ENCODE assay signal across 8 cellular contexts in genomic region chrX:72181178-72182125, GRCh38. TPM values are rescaled to one million over a fixed set of nuclear protein-coding genes. Genes with fewer than 3 reads are reported as not detected.
DNase-seq lines count a peak whose midpoint lies in the region; ATAC-seq and TF ChIP-seq lines count a peak whose summit lies in the region.

Gene PIN4 (plus strand): TSS chrX:72181757. CDS start chrX:72181786, 29 bp downstream.

- H3K36me3 Mint-ChIP-seq in activated naive CD8-positive, alpha-beta T cell treated with anti-CD3 and anti-CD28 coated beads for 36 hours = peaks cover 5% of the 10 kb centered on the region
- no peaks in the 10 kb centered on the region for H3K36me3 Mint-ChIP-seq in glutamatergic neuron (ENCODE audit: unreplicated experiment)
- H3K36me3 Mint-ChIP-seq in osteocyte (ENCODE audit: unreplicated experiment) = no peaks in the 10 kb centered on the region

- peaks cover 11% of the 10 kb centered on the region for H3K4me1 Mint-ChIP-seq in activated naive CD8-positive, alpha-beta T cell treated with anti-CD3 and anti-CD28 coated beads for 36 hours
- H3K4me1 Mint-ChIP-seq in glutamatergic neuron (ENCODE audit: low read depth, unreplicated experiment) (peaks cover 4% of the 10 kb centered on the region), osteocyte (ENCODE audit: unreplicated experiment) (peaks cover 3% of the 10 kb centered on the region)

- DNase-seq in NCI-H1092 treated with DMSO at 0.1 percent for 48 hours (lab: John Stamatoyannopoulos, UW) = peak; percentile 99
- DNase-seq in activated naive CD8-positive, alpha-beta T cell treated with anti-CD3 and anti-CD28 coated beads for 36 hours = peak; percentile 84
- peak; percentile 84 for DNase-seq in glutamatergic neuron
- peak; percentile 94 for DNase-seq in osteocyte (ENCODE audit: extremely low spot score, unreplicated experiment)
- DNase-seq in thyroid gland = peak; percentile 91

- H3K27ac ChIP-seq in thyroid gland = peak within 1 kb of the TSS; percentile 77 to 81 (median 77)

- H3K27me3 ChIP-seq in thyroid gland = no peaks in the 10 kb centered on the region

- H3K36me3 ChIP-seq in thyroid gland = no peaks in the 10 kb centered on the region

- WGBS in thyroid gland, 2 donors = 0 to 1% methylated on average over 37 to 39 of the region's 46 CpGs

- peaks cover 3 to 7% of the 10 kb centered on the region in 2 donors for H3K4me1 ChIP-seq in thyroid gland

- no peaks in the 10 kb centered on the region for H3K27me3 Mint-ChIP-seq in activated naive CD8-positive, alpha-beta T cell treated with anti-CD3 and anti-CD28 coated beads for 36 hours
- H3K27me3 Mint-ChIP-seq in glutamatergic neuron (ENCODE audit: unreplicated experiment) (no peaks in the 10 kb centered on the region), osteocyte (ENCODE audit: unreplicated experiment) (no peaks in the 10 kb centered on the region)

- H3K9me3 ChIP-seq in thyroid gland = no peaks in the 10 kb centered on the region

- no peak for TF ChIP-seq CTCF in glutamatergic neuron (IDR thresholded peaks at IDR 0.05; ENCODE audit: partially characterized antibody, unreplicated experiment)
- TF ChIP-seq CTCF in osteocyte (IDR thresholded peaks at IDR 0.05) = no peak
- TF ChIP-seq CTCF in thyroid gland (IDR thresholded peaks at IDR 0.05) = no peak

- no peaks in the 10 kb centered on the region for H3K9me3 Mint-ChIP-seq in activated naive CD8-positive, alpha-beta T cell treated with anti-CD3 and anti-CD28 coated beads for 36 hours
- peaks cover 5% of the 10 kb centered on the region for H3K9me3 Mint-ChIP-seq in glutamatergic neuron (ENCODE audit: unreplicated experiment)
- H3K9me3 Mint-ChIP-seq in osteocyte (ENCODE audit: unreplicated experiment) = no peaks in the 10 kb centered on the region

- H3K4me3 ChIP-seq in GM08714 (ENCODE audit: low read length) (peak within 1 kb of the TSS; percentile 96), thyroid gland (replicated peaks in 1 of 3) (peak within 1 kb of the TSS in 2 of 3 donors; percentile 30 to 51)

- no peak within 1 kb of the TSS for H3K27ac Mint-ChIP-seq in activated naive CD8-positive, alpha-beta T cell treated with anti-CD3 and anti-CD28 coated beads for 36 hours
- H3K27ac Mint-ChIP-seq in glutamatergic neuron (ENCODE audit: unreplicated experiment) (no peak within 1 kb of the TSS), osteocyte (ENCODE audit: unreplicated experiment) (no peak within 1 kb of the TSS)

- TF ChIP-seq POLR2A in thyroid gland (IDR thresholded peaks at IDR 0.05) = peak in 1 of 2 donors; percentile 69

- H3K4me3 Mint-ChIP-seq in activated naive CD8-positive, alpha-beta T cell treated with anti-CD3 and anti-CD28 coated beads for 36 hours = no peak within 1 kb of the TSS
- H3K4me3 Mint-ChIP-seq in glutamatergic neuron (ENCODE audit: unreplicated experiment) (no peak within 1 kb of the TSS), osteocyte (ENCODE audit: unreplicated experiment) (no peak within 1 kb of the TSS)

- intact Hi-C loops in thyroid gland (cut with DNase I) = no loop called here

- ATAC-seq in HG02623 (IDR thresholded peaks at IDR 0.05; ENCODE audit: unreplicated experiment) (peak; percentile 92), SK-N-SH treated with all-trans-retinoic acid at 6 μM for 48 hours (peak; percentile 98)

TF ChIP-seq in SK-N-SH treated with all-trans-retinoic acid at 6 μM for 48 hours, 23 proteins besides CTCF, POLR2A, EP300 and RAD21 (continues in another document):
- TF ChIP-seq GLIS3 (CRISPR knock-in tag; IDR thresholded peaks at IDR 0.05) (no peak), CSDC2 (CRISPR knock-in tag; IDR thresholded peaks at IDR 0.05) (no peak), CSRNP3 (CRISPR knock-in tag; IDR thresholded peaks at IDR 0.05) (no peak), OSR1 (CRISPR knock-in tag; IDR thresholded peaks at IDR 0.05) (no peak), SNAI2 (CRISPR knock-in tag; IDR thresholded peaks at IDR 0.05) (no peak), ZNF565 (CRISPR knock-in tag; conservative IDR thresholded peaks at IDR 0.05; ENCODE audit: low read depth) (no peak), RARB (CRISPR knock-in tag; IDR thresholded peaks at IDR 0.05) (no peak), PPARA (CRISPR knock-in tag; IDR thresholded peaks at IDR 0.05; ENCODE audit: borderline replicate concordance) (no peak), PATZ1 (CRISPR knock-in tag; IDR thresholded peaks at IDR 0.05; ENCODE audit: borderline replicate concordance) (peak; percentile 43; the same call in 1 of the 2 replicates), ZC3H10 (CRISPR knock-in tag; IDR thresholded peaks at IDR 0.05) (no peak), ESRRG (CRISPR knock-in tag; IDR thresholded peaks at IDR 0.05) (no peak), TCF4 (CRISPR knock-in tag; IDR thresholded peaks at IDR 0.05; ENCODE audit: borderline replicate concordance) (peak; percentile 32; the same call in 1 of the 2 replicates), TSHZ2 (CRISPR knock-in tag; IDR thresholded peaks at IDR 0.05) (no peak), CREB5 (CRISPR knock-in tag; IDR thresholded peaks at IDR 0.05; ENCODE audit: low read depth) (no peak)

RNA-seq across cellular contexts. Expression of gene PIN4, which starts in this region (rescaled TPM):
- total RNA-seq in activated naive CD8-positive, alpha-beta T cell treated with anti-CD3 and anti-CD28 coated beads for 36 hours = 1 to 10 TPM; 6.2 to 6.3 TPM
- total RNA-seq in glutamatergic neuron (ENCODE audit: unreplicated experiment) = 19.5 TPM
- total RNA-seq in osteocyte = 10.9 and 12.1 TPM in 2 replicates
- total RNA-seq in thyroid gland = 10 to 100 TPM in 3 of 4 donors, 1 to 10 TPM in 1; 6.2 to 12.6 (median 11.2) TPM

Comparison
In these comparisons a context has a peak if more than half of its experiments do, and no peak if none do; other contexts are left out.
1. Peak in every context shown above with its lines: DNase-seq, ATAC-seq, H3K4me3 ChIP-seq and H3K27ac ChIP-seq.